ENCODE assay signal across 7 cellular contexts in genomic region chr3:167274141-167274874, GRCh38.
"Had no signal": no experiment of that assay in that cellular context is flagged by ENCODE, and none has a peak within 500 bp of the region (broad histone marks: within the 10 kb centered on the region; RNA-seq: fewer than 3 reads in every experiment).

No MANE protein-coding gene starts in this region.

- H3K4me2 ChIP-seq: GM23338 had no signal

- H3K4me3 Mint-ChIP-seq: GM23338, H9 had no signal

- H2AFZ ChIP-seq: GM23338 had no signal

- FAIRE-seq: H1, H54, HTR-8/SVneo, K562 had no signal

- H3K27ac Mint-ChIP-seq: GM23338 had no signal

- H3K4me1 Mint-ChIP-seq: GM23338 had no signal

- ATAC-seq: GM23338, K562 had no signal

- DNase-seq: H9, HCEC 1CT had no signal

- H3K4me3 ChIP-seq: GM23338, K562 had no signal
